9 cellular contexts compared by ENCODE assay signal in genomic region chr10:29392376-29393021, GRCh38.
DNase-seq lines count a peak whose midpoint lies in the region; ATAC-seq and TF ChIP-seq lines count a peak whose summit lies in the region.
"Had no signal": no experiment of that assay in that cellular context is flagged by ENCODE, and none has a peak within 500 bp of the region (broad histone marks: within the 10 kb centered on the region; RNA-seq: fewer than 3 reads in every experiment).

No MANE protein-coding gene starts in this region.

- 29% methylated on average over 4 of the region's 4 CpGs for WGBS in mammary epithelial cell (ENCODE audit: low coverage, missing lambda C conversion rate)

- peak; percentile 74 for ATAC-seq in HG03095 (IDR thresholded peaks at IDR 0.05; ENCODE audit: unreplicated experiment)
- ATAC-seq in left lobe of liver: peak; percentile 85
- ATAC-seq in upper lobe of right lung: peak; percentile 77
- no peak for ATAC-seq in HG03439 (IDR thresholded peaks at IDR 0.05; ENCODE audit: unreplicated experiment)

- POLR2A ChIA-PET in OCI-LY7 (lab: Charles Lee): no interaction called here

- no peaks in the 10 kb centered on the region for H3K79me2 ChIP-seq in OCI-LY7 (ENCODE audit: insufficient read depth, low read depth, low read length)
- no peaks in the 10 kb centered on the region for H3K79me2 ChIP-seq in mammary epithelial cell (ENCODE audit: insufficient read depth, low read length)

- no peak overlapping the region for H3K27ac ChIP-seq in 22Rv1
- no peak overlapping the region for H3K27ac ChIP-seq in OCI-LY7 (ENCODE audit: low read depth, low read length, poor library complexity, severe bottlenecking)
- no peak overlapping the region for H3K27ac ChIP-seq in mammary epithelial cell (ENCODE audit: insufficient read depth, low read depth, low read length)
- no peak overlapping the region for H3K27ac ChIP-seq in upper lobe of right lung

- BruUV-seq in OCI-LY7 (replicated peaks; lab: Mats Ljungman, UMichigan): no TSS peak
- BruUV-seq in mammary epithelial cell (replicated peaks; lab: Mats Ljungman, UMichigan): no TSS peak

- H4K20me1 ChIP-seq in OCI-LY7 (ENCODE audit: insufficient read depth, low read length): no peaks in the 10 kb centered on the region
- no peaks in the 10 kb centered on the region for H4K20me1 ChIP-seq in mammary epithelial cell (ENCODE audit: insufficient read depth, low read length)

- CTCF ChIA-PET in OCI-LY7 (lab: Charles Lee; ENCODE audit: unreplicated experiment) (no interaction called here), mammary epithelial cell (lab: Charles Lee; ENCODE audit: low non-redundant PET) (no interaction called here)

- no peaks in the 10 kb centered on the region for H3K36me3 ChIP-seq in OCI-LY7 (ENCODE audit: insufficient read depth, low read length)
- H3K36me3 ChIP-seq in mammary epithelial cell (ENCODE audit: insufficient read depth, low read length): no peaks in the 10 kb centered on the region
- H3K36me3 ChIP-seq in upper lobe of right lung: no peaks in the 10 kb centered on the region

- H3K9me3 ChIP-seq in OCI-LY7 (ENCODE audit: low read length): no peaks in the 10 kb centered on the region
- H3K9me3 ChIP-seq in mammary epithelial cell (replicated peaks; ENCODE audit: insufficient read depth, low read length): no peaks in the 10 kb centered on the region
- H3K9me3 ChIP-seq in upper lobe of right lung: no peaks in the 10 kb centered on the region

- no peaks in the 10 kb centered on the region for H3K4me1 ChIP-seq in OCI-LY7 (ENCODE audit: insufficient read depth, low read length, poor library complexity, severe bottlenecking)
- H3K4me1 ChIP-seq in mammary epithelial cell (ENCODE audit: insufficient read depth, low read length): no peaks in the 10 kb centered on the region
- no peaks in the 10 kb centered on the region for H3K4me1 ChIP-seq in upper lobe of right lung

- H3K4me3 ChIP-seq in OCI-LY7 (ENCODE audit: low read depth, low read length, poor library complexity, severe bottlenecking) (no peak overlapping the region), mammary epithelial cell (replicated peaks in 1 of 3; ENCODE audit: insufficient read depth in 1 of 3, low read depth in 2 of 3, low read length in 3 of 3) (no peak overlapping the region), upper lobe of right lung (no peak overlapping the region)

- H3K27me3 ChIP-seq in mammary epithelial cell (ENCODE audit: insufficient read depth, low read length): no peaks in the 10 kb centered on the region
- H3K27me3 ChIP-seq in upper lobe of right lung: no peaks in the 10 kb centered on the region

- H3K9me2 ChIP-seq in OCI-LY7 (ENCODE audit: insufficient read depth, low read length): no peaks in the 10 kb centered on the region

- dilution Hi-C loops in mammary epithelial cell (cut with HindIII; ENCODE audit: low sequenced_read_pairs): no loop called here

- intact Hi-C loops in OCI-LY7 (cut with micrococcal nuclease; ENCODE audit: unreplicated experiment): no loop called here
- intact Hi-C loops in mammary epithelial cell (cut with micrococcal nuclease): no loop called here
- intact Hi-C loops in upper lobe of right lung (cut with DNase I): no loop called here

- H2AFZ ChIP-seq in OCI-LY7 (ENCODE audit: low read length) (no peak overlapping the region), mammary epithelial cell (ENCODE audit: low read depth, low read length) (no peak overlapping the region)

- TF ChIP-seq CTCF in 22Rv1 (IDR thresholded peaks at IDR 0.05) (peak; percentile 87), OCI-LY7 (conservative IDR thresholded peaks at IDR 0.05; ENCODE audit: low read length) (peak; percentile 85), mammary epithelial cell (conservative IDR thresholded peaks at IDR 0.05 in 1 of 2, IDR thresholded peaks at IDR 0.05 in 1 of 2; ENCODE audit: extremely low read depth in 1 of 2, insufficient read depth in 1 of 2, low read depth in 1 of 2, low read length in 2 of 2) (peak; percentile 80 to 89), upper lobe of right lung (IDR thresholded peaks at IDR 0.05) (peak; percentile 84)

- H3K4me2 ChIP-seq in OCI-LY7 (ENCODE audit: low read length) (no peak overlapping the region), mammary epithelial cell (ENCODE audit: insufficient read depth, low read depth, low read length) (no peak overlapping the region)

- no peak overlapping the region for H3K9ac ChIP-seq in mammary epithelial cell (ENCODE audit: insufficient read depth, low read length)

- in situ Hi-C loops in mammary epithelial cell (cut with MboI; ENCODE audit: low sequenced_read_pairs in 2 of 2): no loop called here

- DNase-seq in Daoy (ENCODE audit: low read depth) (peak; percentile 37), OCI-LY7 (ENCODE audit: low spot score) (peak; percentile 26), mammary epithelial cell (peak; percentile 19), left lobe of liver (ENCODE audit: low spot score) (no peak), upper lobe of right lung (no peak)
- DNase-seq: stimulated activated naive B cell treated with anti-CD40 and anti-IgM and Interleukin-4, amounts not matched to agents 10 μg/mL and 1 μg/mL and 100 μg/mL, for 72 hours had no signal

Comparison
In these comparisons a context has a peak if more than half of its experiments do, and no peak if none do; other contexts are left out.
1. DNase-seq: peak in Daoy (single experiment), OCI-LY7 (single experiment) and mammary epithelial cell (single experiment); none in left lobe of liver (single experiment) and upper lobe of right lung (single experiment).
2. Peak in every context shown above with its lines, with median percentiles within 50 percentile points of each other: CTCF ChIP-seq.